ENCODE assay signal across 16 cellular contexts in genomic region chr3:196093271-196094111, GRCh38. TPM values are rescaled to one million over a fixed set of nuclear protein-coding genes. Genes with fewer than 3 reads are reported as not detected.
DNase-seq lines count a peak whose midpoint lies in the region; ATAC-seq and TF ChIP-seq lines count a peak whose summit lies in the region.
"Had no signal": no experiment of that assay in that cellular context is flagged by ENCODE, and none has a peak within 500 bp of the region (broad histone marks: within the 10 kb centered on the region; RNA-seq: fewer than 3 reads in every experiment).

No MANE protein-coding gene starts in this region.

- no peak overlapping the region for H2AFZ ChIP-seq in mesenchymal stem cell (ENCODE audit: low read depth, low read length)

- CTCF ChIA-PET in WTC11 (lab: Charles Lee): no interaction called here

- peak overlapping the region; percentile 55 to 99 (median 84); a peak in 21 of 22 replicates for H3K27ac ChIP-seq in BLaER1 treated with 17β-estradiol and CSF1 and Interleukin-3, amounts not matched to agents 10 nM and 100 nM
- H3K27ac ChIP-seq in mesenchymal stem cell (ENCODE audit: low read length, poor library complexity, severe bottlenecking): no peak overlapping the region
- H3K27ac ChIP-seq: foreskin keratinocyte, psoas muscle had no signal

- no peak overlapping the region for H4K91ac ChIP-seq in mesenchymal stem cell (ENCODE audit: low read length)

- H2BK15ac ChIP-seq in mesenchymal stem cell (ENCODE audit: low read depth, poor library complexity, severe bottlenecking): no peak overlapping the region

- H3K27me3 Mint-ChIP-seq in WTC11 (ENCODE audit: low read depth): no peaks in the 10 kb centered on the region

- H3K9me3 Mint-ChIP-seq in WTC11: peaks cover 2% of the 10 kb centered on the region

- peaks cover 57 to 95% (median 72%) of the 10 kb centered on the region in 10 experiments for H3K4me1 ChIP-seq in BLaER1 treated with 17β-estradiol and CSF1 and Interleukin-3, amounts not matched to agents 10 nM and 100 nM
- no peaks in the 10 kb centered on the region for H3K4me1 ChIP-seq in mesenchymal stem cell (ENCODE audit: control insufficient read depth, insufficient read depth, low read depth, low read length)
- H3K4me1 ChIP-seq: foreskin keratinocyte had no signal

- no peak overlapping the region for H3K18ac ChIP-seq in mesenchymal stem cell (ENCODE audit: low read depth in 1 of 2, low read length in 2 of 2)

- no peak for ATAC-seq in SK-N-SH treated with all-trans-retinoic acid at 6 μM for 48 hours
- ATAC-seq in HG02870 (IDR thresholded peaks at IDR 0.05; ENCODE audit: unreplicated experiment): no peak
- ATAC-seq in WTC11: no peak
- ATAC-seq: activated CD4-positive, CD25-positive, alpha-beta regulatory T cell treated with anti-CD3 and anti-CD28 coated beads, Interleukin-2, amount 50 U/mL, for 24 hours; foreskin keratinocyte; psoas muscle had no signal

- no peak for TF ChIP-seq CTCF in cardiac fibroblast (IDR thresholded peaks at IDR 0.05; ENCODE audit: low read depth, low read length)
- TF ChIP-seq CTCF in WTC11 (IDR thresholded peaks at IDR 0.05): no peak

- H3K4me3 ChIP-seq in BLaER1 treated with 17β-estradiol and CSF1 and Interleukin-3, amounts not matched to agents 10 nM and 100 nM: no peak overlapping the region
- no peak overlapping the region for H3K4me3 ChIP-seq in cardiac fibroblast (replicated peaks in 1 of 2; ENCODE audit: low read depth in 2 of 2, low read length in 2 of 2)
- no peak overlapping the region for H3K4me3 ChIP-seq in mesenchymal stem cell (ENCODE audit: insufficient read depth in 1 of 2, low read depth in 1 of 2, low read length in 2 of 2)
- H3K4me3 ChIP-seq: dorsolateral prefrontal cortex, psoas muscle had no signal

- H3K9me3 ChIP-seq in BLaER1 treated with 17β-estradiol and CSF1 and Interleukin-3, amounts not matched to agents 10 nM and 100 nM (replicated peaks in 1 of 11): no peaks in the 10 kb centered on the region
- H3K9me3 ChIP-seq in mesenchymal stem cell (ENCODE audit: control insufficient read depth, low read length): no peaks in the 10 kb centered on the region
- H3K9me3 ChIP-seq: psoas muscle had no signal

- H2BK12ac ChIP-seq in mesenchymal stem cell (ENCODE audit: low read length in 2 of 2): no peak overlapping the region

- WGBS in mesenchymal stem cell: 93% methylated on average over 2 of the region's 8 CpGs

- H3K36me3 Mint-ChIP-seq in WTC11: no peaks in the 10 kb centered on the region; the same call in 1 of the 2 replicates

- no peak overlapping the region for H2BK5ac ChIP-seq in mesenchymal stem cell (ENCODE audit: low read depth, low read length, poor library complexity, severe bottlenecking)

- H3K4me2 ChIP-seq in BLaER1 treated with 17β-estradiol and CSF1 and Interleukin-3, amounts not matched to agents 10 nM and 100 nM: peak overlapping the region in 10 of 11 experiments; percentile 8 to 89 (median 46); a peak in 15 of 22 replicates
- H3K4me2 ChIP-seq in mesenchymal stem cell (ENCODE audit: low read length, poor library complexity, severe bottlenecking): no peak overlapping the region

- H3K14ac ChIP-seq in mesenchymal stem cell (ENCODE audit: low read length in 2 of 2): no peak overlapping the region

- no peaks in the 10 kb centered on the region for H3K36me3 ChIP-seq in BLaER1 treated with 17β-estradiol and CSF1 and Interleukin-3, amounts not matched to agents 10 nM and 100 nM
- H3K36me3 ChIP-seq in mesenchymal stem cell (ENCODE audit: control insufficient read depth in 1 of 2, insufficient read depth in 2 of 2, low read depth in 1 of 2, low read length in 2 of 2): no peaks in the 10 kb centered on the region

- H3K4me1 Mint-ChIP-seq in WTC11: peaks cover 7% of the 10 kb centered on the region

- H3K9ac ChIP-seq in BLaER1 treated with 17β-estradiol and CSF1 and Interleukin-3, amounts not matched to agents 10 nM and 100 nM: peak overlapping the region in 6 of 11 experiments; percentile 40 to 87 (median 74); a peak in 12 of 22 replicates
- no peak overlapping the region for H3K9ac ChIP-seq in mesenchymal stem cell (ENCODE audit: low read length)

- H2BK120ac ChIP-seq in mesenchymal stem cell (ENCODE audit: low read depth, low read length): no peak overlapping the region

- H3K79me1 ChIP-seq in mesenchymal stem cell (replicated peaks; ENCODE audit: low read length, poor library complexity, severe bottlenecking): no peaks in the 10 kb centered on the region

- H4K8ac ChIP-seq in mesenchymal stem cell (ENCODE audit: low read length): no peak overlapping the region

- no peak overlapping the region for H2AK5ac ChIP-seq in mesenchymal stem cell (ENCODE audit: low read length, severe bottlenecking)

- peak; percentile 48 for DNase-seq in NAMALWA (ENCODE audit: low spot score)
- DNase-seq in cardiac fibroblast (ENCODE audit: low read depth in 2 of 2): peak; percentile 49 to 62
- peak; percentile 20 for DNase-seq in mesenchymal stem cell
- no peak for DNase-seq in WTC11 (ENCODE audit: low spot score)
- DNase-seq in AG20443 (ENCODE audit: low spot score): no peak
- DNase-seq: dorsolateral prefrontal cortex; foreskin keratinocyte; islet precursor cell; NCI-H146; psoas muscle; stimulated activated CD4-positive, alpha-beta T cell treated with anti-CD3 and anti-CD28 coated beads, Interleukin-4, amount 100 ng/mL, for 24 hours; stimulated activated naive CD4-positive, alpha-beta T cell treated with Interleukin-2 at 50 U/mL for 16 hours had no signal

- no peak overlapping the region for H3K27ac Mint-ChIP-seq in WTC11

- H3K4me3 Mint-ChIP-seq in WTC11: no peak overlapping the region

- no peaks in the 10 kb centered on the region for H4K20me1 ChIP-seq in BLaER1 treated with 17β-estradiol and CSF1 and Interleukin-3, amounts not matched to agents 10 nM and 100 nM

- no peaks in the 10 kb centered on the region for H3K27me3 ChIP-seq in BLaER1 treated with 17β-estradiol and CSF1 and Interleukin-3, amounts not matched to agents 10 nM and 100 nM
- H3K27me3 ChIP-seq in mesenchymal stem cell (ENCODE audit: control insufficient read depth in 1 of 2, insufficient read depth in 1 of 2, low read length in 2 of 2): peaks cover 9 to 13% of the 10 kb centered on the region in 2 experiments
- H3K27me3 ChIP-seq: dorsolateral prefrontal cortex, foreskin keratinocyte had no signal

- H3K4ac ChIP-seq in mesenchymal stem cell (ENCODE audit: low read depth in 1 of 2, low read length in 2 of 2): no peak overlapping the region

- H3K23ac ChIP-seq in mesenchymal stem cell (ENCODE audit: low read length in 2 of 2): no peak overlapping the region

- POLR2A ChIA-PET in WTC11 (lab: Charles Lee): interaction anchor here (0.6 kb wide), 1 partner anchor 863 kb away, joined by 4 read pairs; no protein-coding TSS in a partner anchor

TF ChIP-seq in SK-N-SH treated with all-trans-retinoic acid at 6 μM for 48 hours, 23 proteins besides CTCF, POLR2A, EP300 and RAD21 (continues in another document):
- TF ChIP-seq TSHZ2 (CRISPR knock-in tag; IDR thresholded peaks at IDR 0.05) (no peak), ZC3H10 (CRISPR knock-in tag; IDR thresholded peaks at IDR 0.05) (no peak), RARB (CRISPR knock-in tag; IDR thresholded peaks at IDR 0.05) (no peak)

TF ChIP-seq in WTC11, 78 proteins besides CTCF, POLR2A, EP300 and RAD21 (continues in another document):
- TF ChIP-seq, protein P1, sequence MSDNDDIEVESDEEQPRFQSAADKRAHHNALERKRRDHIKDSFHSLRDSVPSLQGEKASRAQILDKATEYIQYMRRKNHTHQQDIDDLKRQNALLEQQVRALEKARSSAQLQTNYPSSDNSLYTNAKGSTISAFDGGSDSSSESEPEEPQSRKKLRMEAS (CRISPR knock-in tag; IDR thresholded peaks at IDR 0.05): no peak
- no peak for TF ChIP-seq PREB (CRISPR knock-in tag; IDR thresholded peaks at IDR 0.05; ENCODE audit: borderline replicate concordance)
- no peak for TF ChIP-seq NFE2L1 (CRISPR knock-in tag; IDR thresholded peaks at IDR 0.05)
- no peak for TF ChIP-seq ZNF138 (CRISPR knock-in tag; conservative IDR thresholded peaks at IDR 0.05)
- TF ChIP-seq ARID4B (CRISPR knock-in tag; IDR thresholded peaks at IDR 0.05; ENCODE audit: borderline replicate concordance): no peak

RNA-seq across cellular contexts. Expression of gene TFRC, which starts 11.6 kb away (rescaled TPM):
- 34.8 TPM for polyA plus RNA-seq in mesenchymal stem cell (2013, experiment 1 of 2)
- polyA plus RNA-seq in mesenchymal stem cell (2013, experiment 2 of 2): 37.0 TPM
- total RNA-seq in WTC11 (2021): 92.8 to 143 TPM (median 93.4 TPM) in 3 replicates

Comparison
In these comparisons a context has a peak if more than half of its experiments do, and no peak if none do; other contexts are left out.
1. DNase-seq: peak in NAMALWA (single experiment), cardiac fibroblast (2 of 2) and mesenchymal stem cell (single experiment); none in WTC11 (single experiment) and AG20443 (single experiment).